Comparison of ENCODE assay signal across 8 cellular contexts in the genomic region with DNA sequence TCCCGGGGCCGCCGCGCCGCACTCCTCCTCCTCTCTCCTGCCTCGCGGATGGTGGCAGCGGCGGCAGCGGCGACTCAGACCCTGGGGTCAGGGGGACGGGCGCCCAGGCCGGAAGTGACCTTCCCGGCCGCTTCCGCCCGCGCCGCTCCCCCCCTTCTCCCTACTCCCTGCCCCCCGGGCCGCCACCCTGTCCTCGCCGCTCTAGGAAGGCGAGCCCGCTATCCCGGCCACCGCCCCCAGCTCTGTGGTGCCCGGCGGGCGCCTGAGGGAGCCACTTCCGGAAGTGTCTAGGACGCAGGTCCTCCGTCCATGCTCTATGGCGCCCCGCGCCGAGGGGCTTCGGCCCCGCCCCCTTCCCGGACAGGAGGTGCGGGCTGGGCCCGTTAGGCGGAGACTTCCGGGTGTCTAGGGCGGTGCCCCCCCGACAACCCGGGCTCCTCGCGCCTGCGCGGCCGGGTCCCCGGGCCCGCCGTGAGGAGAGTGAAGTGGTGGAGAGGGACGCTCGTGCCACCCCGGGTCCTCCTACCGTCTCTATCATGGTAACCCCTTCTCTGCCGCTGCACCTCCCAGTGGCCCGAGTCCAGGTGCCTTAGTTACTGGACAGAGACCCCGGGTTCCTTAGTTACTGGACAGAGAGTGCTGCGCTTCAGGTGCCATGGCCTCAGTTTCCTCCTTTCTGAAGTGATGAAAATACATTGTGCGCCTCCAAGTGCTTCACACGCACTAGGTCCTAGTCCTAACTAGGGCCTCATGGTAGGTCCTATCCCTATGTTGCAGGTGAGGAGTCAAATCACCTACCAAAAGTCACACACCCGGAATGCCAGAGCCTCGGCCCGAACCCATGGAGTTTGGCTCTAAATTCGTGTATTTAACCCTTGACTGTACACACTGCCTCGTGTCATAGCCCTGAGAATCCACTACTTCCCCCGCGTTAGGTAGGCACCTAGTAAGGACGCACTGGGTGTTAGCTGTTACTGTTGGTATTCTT. TPM values are rescaled to one million over a fixed set of nuclear protein-coding genes. Genes with fewer than 3 reads are reported as not detected.
DNase-seq lines count a peak whose midpoint lies in the region; ATAC-seq and TF ChIP-seq lines count a peak whose summit lies in the region.

Gene ZNF787, minus strand, starts transcription at position 116 of the 988 bp plus-strand sequence. CDS start 18,078 bp downstream, outside the sequence.

- H3K4me3 Mint-ChIP-seq in memory B cell = peak within 1 kb of the TSS; percentile 97

- H3K36me3 Mint-ChIP-seq in memory B cell = no peaks in the 10 kb centered on the region

- H3K27me3 Mint-ChIP-seq in memory B cell = no peaks in the 10 kb centered on the region

- CTCF ChIA-PET in activated CD8-positive, alpha-beta memory T cell treated with anti-CD3 and anti-CD28 coated beads for 36 hours (lab: Charles Lee) = interaction anchor here (1.1 kb wide), 1 partner anchor 17 kb away, joined by 3 read pairs; no protein-coding TSS in a partner anchor

- peak; percentile 99 for DNase-seq in CMK (ENCODE audit: low read depth)
- peak; percentile 98 for DNase-seq in GM20000 (ENCODE audit: low spot score)
- peak; percentile 100 for DNase-seq in HT-29 (ENCODE audit: low spot score)
- DNase-seq in NOMO-1 (lab: John Stamatoyannopoulos, UW; ENCODE audit: unreplicated experiment in 2 of 2) = peak; percentile 89 to 92
- peak; percentile 92 to 94 (median 94) for DNase-seq in effector memory CD4-positive, alpha-beta T cell
- DNase-seq in memory B cell (ENCODE audit: low spot score in 2 of 2) = peak; percentile 97
- DNase-seq in stimulated activated CD8-positive, alpha-beta memory T cell treated with anti-CD3 and anti-CD28 coated beads, Interleukin-12 subunit alpha, Interleukin-12 subunit beta, amount 100 ng/mL, for 24 hours (ENCODE audit: extremely low read depth) = peak; percentile 94

- H3K9me3 ChIP-seq in effector memory CD4-positive, alpha-beta T cell (ENCODE audit: control insufficient read depth, low read length) = no peaks in the 10 kb centered on the region

- H3K4me1 Mint-ChIP-seq in memory B cell = peaks cover 28% of the 10 kb centered on the region

- H3K9me3 Mint-ChIP-seq in memory B cell = no peaks in the 10 kb centered on the region

- POLR2A ChIA-PET in activated CD8-positive, alpha-beta memory T cell treated with anti-CD3 and anti-CD28 coated beads for 36 hours (lab: Charles Lee) = interaction anchor here (1.0 to 2.2 kb wide), 3 partner anchors 15 to 193 kb away, joined by 3 to 11 read pairs (median 4); partner anchors contain the start of genes ZNF444 and ZSCAN5A

- TF ChIP-seq CTCF in GM20000 (IDR thresholded peaks at IDR 0.05; ENCODE audit: extremely low read depth, missing control alignments) = no peak

- peaks cover 23% of the 10 kb centered on the region for H3K4me1 ChIP-seq in effector memory CD4-positive, alpha-beta T cell (ENCODE audit: control insufficient read depth, insufficient read depth, low read length, poor library complexity, severe bottlenecking)

- peak within 1 kb of the TSS; percentile 99 for H3K27ac Mint-ChIP-seq in memory B cell

- H3K27me3 ChIP-seq in effector memory CD4-positive, alpha-beta T cell (replicated peaks; ENCODE audit: control insufficient read depth, insufficient read depth, low read length, poor library complexity, severe bottlenecking) = no peaks in the 10 kb centered on the region

- peak; percentile 77 for ATAC-seq in memory B cell (ENCODE audit: low read depth)

- H3K36me3 ChIP-seq in effector memory CD4-positive, alpha-beta T cell (ENCODE audit: control insufficient read depth, insufficient read depth, low read length) = no peaks in the 10 kb centered on the region

- H3K27ac ChIP-seq in effector memory CD4-positive, alpha-beta T cell (ENCODE audit: insufficient read depth, low read length, poor library complexity, severe bottlenecking) = peak within 1 kb of the TSS; percentile 91

- H3K4me3 ChIP-seq in effector memory CD4-positive, alpha-beta T cell (ENCODE audit: insufficient read depth, low read depth, low read length, poor library complexity, severe bottlenecking) = peak within 1 kb of the TSS; percentile 80

RNA-seq across cellular contexts. Expression of gene ZNF787, which starts in this region (rescaled TPM):
- total RNA-seq in HT-29 (2014; rRNA removed; shearing (Covaris generic)) = 186 and 208 TPM in 2 replicates
- 10 to 100 TPM; 30.9 to 33.4 TPM for total RNA-seq in activated CD8-positive, alpha-beta memory T cell treated with anti-CD3 and anti-CD28 coated beads for 36 hours

Comparison
In these comparisons a context has a peak if more than half of its experiments do, and no peak if none do; other contexts are left out.
1. Peak in every context shown above with its lines: DNase-seq, ATAC-seq, H3K4me3 ChIP-seq and H3K27ac ChIP-seq.